27 cellular contexts compared by ENCODE assay signal in the genomic region with DNA sequence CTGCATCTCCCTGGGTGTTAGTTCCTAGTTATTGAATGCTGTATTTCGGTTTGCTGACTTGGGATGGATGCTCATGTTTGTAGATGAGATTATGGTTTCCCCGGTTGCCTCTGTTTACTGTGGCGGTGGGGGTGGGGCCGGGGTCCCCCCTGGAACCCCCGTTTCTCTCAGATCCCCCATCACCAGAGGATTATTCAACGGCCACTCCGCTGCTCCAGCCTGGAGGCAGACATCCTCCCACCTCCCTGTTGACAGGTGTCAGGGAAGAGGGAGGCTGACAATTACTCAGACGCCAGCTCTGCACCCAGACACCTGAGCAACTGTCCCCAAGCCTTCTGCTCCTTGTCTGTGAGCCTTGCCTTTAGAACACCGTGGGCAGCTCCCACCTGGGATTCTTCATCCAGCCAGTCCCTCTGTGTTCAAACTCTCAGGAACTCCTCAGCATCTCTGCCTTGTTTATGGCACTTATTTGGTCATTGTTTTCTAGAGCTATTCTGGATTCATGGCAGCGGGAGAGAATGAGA.
"Had no signal": no experiment of that assay in that cellular context is flagged by ENCODE, and none has a peak within 500 bp of the region (broad histone marks: within the 10 kb centered on the region; RNA-seq: fewer than 3 reads in every experiment).

No MANE protein-coding gene starts in this region.

- DNase-seq: activated CD4-positive, alpha-beta memory T cell treated with anti-CD3 and anti-CD28 coated beads, Interleukin-2, amount 10 ng/mL, durations not matched to agents 7 days and 5 days; activated CD4-positive, alpha-beta T cell treated with anti-CD3 and anti-CD28 coated beads for 1 hour; activated CD4-positive, alpha-beta T cell treated with anti-CD3 and anti-CD28 coated beads, Interleukin-2, amount 10 ng/mL, durations not matched to agents 7 days and 5 days; activated CD8-positive, alpha-beta memory T cell treated with anti-CD3 and anti-CD28 coated beads, Interleukin-2, amount 50 U/mL, for 48 hours; activated gamma-delta T cell; activated naive CD4-positive, alpha-beta T cell treated with anti-CD3 and anti-CD28 coated beads, Interleukin-2, amount 10 ng/mL, durations not matched to agents 7 days and 5 days; activated naive CD8-positive, alpha-beta T cell treated with anti-CD3 and anti-CD28 coated beads, Interleukin-2, amount 10 ng/mL, durations not matched to agents 7 days and 5 days; activated T-cell treated with anti-CD3 and anti-CD28 coated beads, Interleukin-2, amount 50 U/mL, for 24 hours; brain microvascular endothelial cell; cortex of kidney; foreskin fibroblast; mesendoderm; mucosa of descending colon; right lobe of liver; stimulated activated CD4-positive, alpha-beta T cell treated with anti-CD3 and anti-CD28 coated beads, Interleukin-4, amount 100 ng/mL, for 24 hours; stimulated activated naive CD8-positive, alpha-beta T cell treated with anti-CD3 and anti-CD28 coated beads, Interleukin-15, amount 100 ng/mL, for 72 hours; T-helper 9 cell; thyroid gland; upper lobe of left lung had no signal

- H3K4me3 Mint-ChIP-seq: activated CD4-positive, alpha-beta memory T cell treated with anti-CD3 and anti-CD28 coated beads, Interleukin-2, amount 10 ng/mL, durations not matched to agents 7 days and 5 days; activated CD4-positive, alpha-beta T cell treated with anti-CD3 and anti-CD28 coated beads, Interleukin-2, amount 10 ng/mL, durations not matched to agents 7 days and 5 days; activated naive CD4-positive, alpha-beta T cell treated with anti-CD3 and anti-CD28 coated beads, Interleukin-2, amount 10 ng/mL, durations not matched to agents 7 days and 5 days; activated naive CD8-positive, alpha-beta T cell treated with anti-CD3 and anti-CD28 coated beads, Interleukin-2, amount 10 ng/mL, durations not matched to agents 7 days and 5 days; activated T-cell treated with anti-CD3 and anti-CD28 coated beads, Interleukin-2, amount 50 U/mL, for 24 hours; natural killer cell treated with Interleukin-12 subunit alpha and Interleukin-12 subunit beta and Interleukin-15 and Interleukin-18, amount 100 ng/mL, for 72 hours; stimulated activated memory B cell treated with anti-CD40 and anti-IgM and Interleukin-4, amounts not matched to agents 10 μg/mL and 1 μg/mL and 100 μg/mL, for 72 hours; stimulated activated naive CD8-positive, alpha-beta T cell treated with anti-CD3 and anti-CD28 coated beads, Interleukin-15, amount 100 ng/mL, for 72 hours; WTC11 had no signal

- H3K36me3 Mint-ChIP-seq: activated naive CD4-positive, alpha-beta T cell treated with anti-CD3 and anti-CD28 coated beads, Interleukin-2, amount 10 ng/mL, durations not matched to agents 7 days and 5 days; activated naive CD8-positive, alpha-beta T cell treated with anti-CD3 and anti-CD28 coated beads, Interleukin-2, amount 10 ng/mL, durations not matched to agents 7 days and 5 days; natural killer cell treated with Interleukin-12 subunit alpha and Interleukin-12 subunit beta and Interleukin-15 and Interleukin-18, amount 100 ng/mL, for 72 hours; stimulated activated memory B cell treated with anti-CD40 and anti-IgM and Interleukin-4, amounts not matched to agents 10 μg/mL and 1 μg/mL and 100 μg/mL, for 72 hours had no signal

- H3K4me1 ChIP-seq: right lobe of liver, thyroid gland, upper lobe of left lung had no signal

- H3K36me3 ChIP-seq: brain microvascular endothelial cell, neutrophil, right lobe of liver, thyroid gland, upper lobe of left lung had no signal

- H3K4me3 ChIP-seq: lung, mucosa of descending colon, right lobe of liver, skin epidermis, thyroid gland, upper lobe of left lung had no signal

- ATAC-seq: esophagus mucosa; left lobe of liver; mucosa of descending colon; natural killer cell treated with Interleukin-12 subunit alpha and Interleukin-12 subunit beta and Interleukin-15 and Interleukin-18, amount 100 ng/mL, for 72 hours; right lobe of liver; stimulated activated memory B cell treated with anti-CD40 and anti-IgM and Interleukin-4, amounts not matched to agents 10 μg/mL and 1 μg/mL and 100 μg/mL, for 72 hours; stimulated activated naive CD8-positive, alpha-beta T cell treated with anti-CD3 and anti-CD28 coated beads, Interleukin-15, amount 100 ng/mL, for 72 hours; WTC11 had no signal

- H3K4me1 Mint-ChIP-seq: activated CD4-positive, alpha-beta memory T cell treated with anti-CD3 and anti-CD28 coated beads, Interleukin-2, amount 10 ng/mL, durations not matched to agents 7 days and 5 days; activated CD4-positive, alpha-beta T cell treated with anti-CD3 and anti-CD28 coated beads, Interleukin-2, amount 10 ng/mL, durations not matched to agents 7 days and 5 days; activated naive CD4-positive, alpha-beta T cell treated with anti-CD3 and anti-CD28 coated beads, Interleukin-2, amount 10 ng/mL, durations not matched to agents 7 days and 5 days; activated naive CD8-positive, alpha-beta T cell treated with anti-CD3 and anti-CD28 coated beads, Interleukin-2, amount 10 ng/mL, durations not matched to agents 7 days and 5 days; stimulated activated memory B cell treated with anti-CD40 and anti-IgM and Interleukin-4, amounts not matched to agents 10 μg/mL and 1 μg/mL and 100 μg/mL, for 72 hours; stimulated activated naive CD8-positive, alpha-beta T cell treated with anti-CD3 and anti-CD28 coated beads, Interleukin-15, amount 100 ng/mL, for 72 hours; WTC11 had no signal

- H3K9me3 Mint-ChIP-seq: activated CD4-positive, alpha-beta memory T cell treated with anti-CD3 and anti-CD28 coated beads, Interleukin-2, amount 10 ng/mL, durations not matched to agents 7 days and 5 days; activated naive CD4-positive, alpha-beta T cell treated with anti-CD3 and anti-CD28 coated beads, Interleukin-2, amount 10 ng/mL, durations not matched to agents 7 days and 5 days; activated T-cell treated with anti-CD3 and anti-CD28 coated beads, Interleukin-2, amount 50 U/mL, for 24 hours; natural killer cell treated with Interleukin-12 subunit alpha and Interleukin-12 subunit beta and Interleukin-15 and Interleukin-18, amount 100 ng/mL, for 72 hours had no signal

- H3K9me3 ChIP-seq: mucosa of descending colon, neutrophil, right lobe of liver, thyroid gland, upper lobe of left lung had no signal

- H3K27ac Mint-ChIP-seq: activated CD4-positive, alpha-beta memory T cell treated with anti-CD3 and anti-CD28 coated beads, Interleukin-2, amount 10 ng/mL, durations not matched to agents 7 days and 5 days; activated CD4-positive, alpha-beta T cell treated with anti-CD3 and anti-CD28 coated beads, Interleukin-2, amount 10 ng/mL, durations not matched to agents 7 days and 5 days; activated naive CD4-positive, alpha-beta T cell treated with anti-CD3 and anti-CD28 coated beads, Interleukin-2, amount 10 ng/mL, durations not matched to agents 7 days and 5 days; activated naive CD8-positive, alpha-beta T cell treated with anti-CD3 and anti-CD28 coated beads, Interleukin-2, amount 10 ng/mL, durations not matched to agents 7 days and 5 days; activated T-cell treated with anti-CD3 and anti-CD28 coated beads, Interleukin-2, amount 50 U/mL, for 24 hours; natural killer cell treated with Interleukin-12 subunit alpha and Interleukin-12 subunit beta and Interleukin-15 and Interleukin-18, amount 100 ng/mL, for 72 hours; stimulated activated memory B cell treated with anti-CD40 and anti-IgM and Interleukin-4, amounts not matched to agents 10 μg/mL and 1 μg/mL and 100 μg/mL, for 72 hours; stimulated activated naive CD8-positive, alpha-beta T cell treated with anti-CD3 and anti-CD28 coated beads, Interleukin-15, amount 100 ng/mL, for 72 hours; WTC11 had no signal

- H3K27ac ChIP-seq: brain microvascular endothelial cell, neutrophil, right lobe of liver, skin epidermis, thyroid gland, upper lobe of left lung had no signal

- H3K27me3 ChIP-seq: brain microvascular endothelial cell, neutrophil, right lobe of liver, thyroid gland, upper lobe of left lung had no signal
